In genomic region chr10:28533315-28533564, GRCh38 we compare ENCODE assay signal across 9 cellular contexts. TPM values are rescaled to one million over a fixed set of nuclear protein-coding genes. Genes with fewer than 3 reads are reported as not detected.
A peak's percentile ranks its signal among the peaks of the same experiment; 100 is the strongest.
DNase-seq lines count a peak whose midpoint lies in the region; ATAC-seq, FAIRE-seq and TF ChIP-seq lines count a peak whose summit lies in the region.
"Had no signal": no experiment of that assay in that cellular context is flagged by ENCODE, and none has a peak within 500 bp of the region (broad histone marks: within the 10 kb centered on the region; RNA-seq: fewer than 3 reads in every experiment).

No MANE protein-coding gene starts in this region.

- H3K4me1 ChIP-seq in GM12878 (ENCODE audit: control insufficient read depth, insufficient read depth, low read length), result peaks cover 4% of the 10 kb centered on the region

- in situ Hi-C loops in GM12878 (cut with MboI), result loop anchor here (10.0 kb wide), 1 partner anchor 1288 kb away; the partner anchor contains the start of gene ACBD5

- peaks cover 64% of the 10 kb centered on the region for H3K36me3 Mint-ChIP-seq in activated CD4-positive, alpha-beta T cell treated with anti-CD3 and anti-CD28 coated beads, Interleukin-2, amount 10 ng/mL, durations not matched to agents 24 days and 14 days (ENCODE audit: low read depth)
- H3K36me3 Mint-ChIP-seq in mesothelial cell of epicardium, result peaks cover 16% of the 10 kb centered on the region

- H3K4me1 Mint-ChIP-seq in activated CD4-positive, alpha-beta T cell treated with anti-CD3 and anti-CD28 coated beads, Interleukin-2, amount 10 ng/mL, durations not matched to agents 24 days and 14 days, result peaks cover 48% of the 10 kb centered on the region
- peaks cover 45% of the 10 kb centered on the region for H3K4me1 Mint-ChIP-seq in mesothelial cell of epicardium

- peaks cover 0 to 19% of the 10 kb centered on the region in 2 experiments; a peak in 3 of 4 replicates for H3K36me3 ChIP-seq in GM12878 (ENCODE audit: control insufficient read depth in 2 of 2, insufficient read depth in 2 of 2, low read length in 1 of 2)

- TF ChIP-seq CTCF in GM12878 (IDR thresholded peaks at IDR 0.05 in 2 of 3, conservative IDR thresholded peaks at IDR 0.05 in 1 of 3; ENCODE audit: control insufficient read depth in 2 of 3, extremely low read depth in 1 of 3, insufficient read depth in 1 of 3, low read depth in 3 of 3, low read length in 3 of 3) (no peak), mesothelial cell of epicardium (IDR thresholded peaks at IDR 0.05; ENCODE audit: unreplicated experiment) (no peak)

- intact Hi-C loops in activated CD4-positive, alpha-beta T cell treated with anti-CD3 and anti-CD28 coated beads, Interleukin-2, amount 10 ng/mL, durations not matched to agents 24 days and 14 days (cut with micrococcal nuclease), result loop anchor here (2.0 to 5.0 kb wide), 9 partner anchors 34 to 1836 kb away; partner anchors contain the start of genes ACBD5, BAMBI, MPP7 and PDSS1
- intact Hi-C loops in GM12878 (cut with micrococcal nuclease; ENCODE audit: unreplicated experiment), result loop anchor here (5.0 to 10.0 kb wide), 4 partner anchors 98 to 1378 kb away; partner anchors contain the start of genes ACBD5, MASTL and YME1L1

- no peak for TF ChIP-seq POLR2A in GM12878 (IDR thresholded peaks at IDR 0.05; ENCODE audit: low read depth, low read length)

- TF ChIP-seq RAD21 in GM12878 (IDR thresholded peaks at IDR 0.05; ENCODE audit: insufficient read depth, low read depth, low read length), result no peak

- ATAC-seq in HG03280 (IDR thresholded peaks at IDR 0.05; ENCODE audit: unreplicated experiment) (peak; percentile 3), GM12878 (no peak; the same call in 2 of the 3 replicates), HG03460 (IDR thresholded peaks at IDR 0.05; ENCODE audit: unreplicated experiment) (no peak)

- TF ChIP-seq EP300 in GM12878 (IDR thresholded peaks at IDR 0.05; ENCODE audit: borderline replicate concordance in 1 of 2, control insufficient read depth in 1 of 2, low read depth in 2 of 2, low read length in 2 of 2), result no peak

- BruUV-seq in GM12878 (replicated peaks; lab: Mats Ljungman, UMichigan), result no TSS peak

- RAD21 ChIA-PET in GM12878 (lab: Charles Lee; ENCODE audit: unreplicated experiment), result no interaction called here

- H4K20me1 ChIP-seq in GM12878 (ENCODE audit: control insufficient read depth, insufficient read depth), result no peaks in the 10 kb centered on the region

- H3K9ac ChIP-seq in GM12878 (ENCODE audit: control insufficient read depth, insufficient read depth, low read length), result peak overlapping the region; percentile 99

- peak overlapping the region; percentile 98 for H3K4me3 Mint-ChIP-seq in activated CD4-positive, alpha-beta T cell treated with anti-CD3 and anti-CD28 coated beads, Interleukin-2, amount 10 ng/mL, durations not matched to agents 24 days and 14 days
- peak overlapping the region; percentile 100 for H3K4me3 Mint-ChIP-seq in mesothelial cell of epicardium

- H2AFZ ChIP-seq in GM12878 (ENCODE audit: control insufficient read depth, low read depth, low read length), result no peak overlapping the region

- SMC1A ChIA-PET in GM12878 (lab: Charles Lee; ENCODE audit: uncharacterized antibody, unreplicated experiment), result no interaction called here

- H3K9me3 Mint-ChIP-seq in activated CD4-positive, alpha-beta T cell treated with anti-CD3 and anti-CD28 coated beads, Interleukin-2, amount 10 ng/mL, durations not matched to agents 24 days and 14 days, result no peaks in the 10 kb centered on the region
- no peaks in the 10 kb centered on the region for H3K9me3 Mint-ChIP-seq in mesothelial cell of epicardium

- H3K9me3 ChIP-seq in GM12878 (replicated peaks; ENCODE audit: control insufficient read depth, insufficient read depth, low read length), result no peaks in the 10 kb centered on the region

- DNase-seq in activated CD4-positive, alpha-beta T cell treated with anti-CD3 and anti-CD28 coated beads, Interleukin-2, amount 10 ng/mL, durations not matched to agents 24 days and 14 days, result no peak
- no peak for DNase-seq in activated CD4-positive, alpha-beta T cell treated with anti-CD3 and anti-CD28 coated beads for 4 hours
- DNase-seq in GM12878 (ENCODE audit: low read depth, low spot score) (no peak), mesothelial cell of epicardium (ENCODE audit: low spot score in 2 of 2, unreplicated experiment in 2 of 2) (no peak), NCI-H2171 (lab: John Stamatoyannopoulos, UW) (no peak), globus pallidus (ENCODE audit: low spot score) (no peak)

- H3K79me2 ChIP-seq in GM12878 (ENCODE audit: control insufficient read depth, insufficient read depth, low read length), result peaks cover 70% of the 10 kb centered on the region

- CTCF ChIA-PET in GM12878 (lab: Yijun Ruan, JAX), result no interaction called here

- FAIRE-seq in GM12878 (lab: Jason Lieb, UNC), result no peak
- FAIRE-seq: colon had no signal

- POLR2A ChIA-PET in GM12878 (lab: Charles Lee), result interaction anchor here (1.5 to 3.3 kb wide), 2 partner anchors 12 to 53 kb away, joined by 3 to 11 read pairs; no protein-coding TSS in a partner anchor

- 0% methylated on average over 7 of the region's 37 CpGs for WGBS in GM12878 (ENCODE audit: insufficient coverage, insufficient replicate concordance, low lambda C conversion rate, missing lambda C conversion rate)

- H3K4me3 ChIP-seq in GM12878, result peak overlapping the region; percentile 78; the same call in 1 of the 2 replicates

- peaks cover 1% of the 10 kb centered on the region for H3K27me3 Mint-ChIP-seq in activated CD4-positive, alpha-beta T cell treated with anti-CD3 and anti-CD28 coated beads, Interleukin-2, amount 10 ng/mL, durations not matched to agents 24 days and 14 days
- no peaks in the 10 kb centered on the region for H3K27me3 Mint-ChIP-seq in mesothelial cell of epicardium (ENCODE audit: low read depth)

- H3K27me3 ChIP-seq in GM12878 (replicated peaks in 1 of 2; ENCODE audit: control insufficient read depth in 2 of 2, insufficient read depth in 2 of 2, low read length in 1 of 2), result no peaks in the 10 kb centered on the region

- H3K27ac ChIP-seq in GM12878 (ENCODE audit: control insufficient read depth, insufficient read depth), result peak overlapping the region; percentile 100

- H3K4me2 ChIP-seq in GM12878 (ENCODE audit: control insufficient read depth, insufficient read depth), result no peak overlapping the region

- H3K27ac Mint-ChIP-seq in activated CD4-positive, alpha-beta T cell treated with anti-CD3 and anti-CD28 coated beads, Interleukin-2, amount 10 ng/mL, durations not matched to agents 24 days and 14 days, result peak overlapping the region; percentile 100
- peak overlapping the region; percentile 100 for H3K27ac Mint-ChIP-seq in mesothelial cell of epicardium

TF ChIP-seq in GM12878, 131 proteins besides CTCF, POLR2A, EP300 and RAD21 (continues in another document):
- TF ChIP-seq HDAC2 (IDR thresholded peaks at IDR 0.05) (no peak), MTA3 (IDR thresholded peaks at IDR 0.05; ENCODE audit: borderline replicate concordance, low read length) (no peak), KDM1A (IDR thresholded peaks at IDR 0.05; ENCODE audit: borderline replicate concordance) (no peak), ASH2L (IDR thresholded peaks at IDR 0.05; ENCODE audit: borderline replicate concordance, low read depth) (no peak), ZBTB40 (IDR thresholded peaks at IDR 0.05; ENCODE audit: borderline replicate concordance) (no peak)

RNA-seq across cellular contexts. Expression of gene WAC, which starts 0.3 kb away (rescaled TPM):
- total RNA-seq in activated CD4-positive, alpha-beta T cell treated with anti-CD3 and anti-CD28 coated beads, Interleukin-2, amount 10 ng/mL, durations not matched to agents 24 days and 14 days, result 125 and 130 TPM in 2 replicates
- 271 and 278 TPM in 2 replicates for total RNA-seq in GM12878 (2013; cell fraction: nucleolus; rRNA removed)
- total RNA-seq in GM12878 (2014; rRNA removed) (74.5 and 87.0 TPM in 2 replicates), GM12878 (2014; rRNA removed; fragmentation: Illumina TruSeq; extraction: Trizol) (79.7 and 86.4 TPM in 2 replicates), GM12878 (2021) (80.1 and 87.9 TPM in 2 replicates), mesothelial cell of epicardium (133 to 141 TPM (median 139 TPM) in 3 replicates)
- polyA plus RNA-seq in GM12878 (2011; ENCODE audit: low read depth), result 40.4 TPM
- polyA plus RNA-seq in GM12878 (2011; rRNA removed) (123 and 131 TPM in 2 replicates), GM12878 (2014; fragmentation: Illumina TruSeq; extraction: Trizol) (117 and 132 TPM in 2 replicates), GM12878 (2014; fragmentation: Nextera tagmentation; extraction: Ambion mirVana) (10 to 100 TPM; 26.5 to 30.4 TPM), GM12878 (2014; rRNA removed) (61.2 and 64.2 TPM in 2 replicates), GM12878 (2016; fragmentation: Nextera tagmentation; extraction: Ambion mirVana) (10 to 100 TPM; 50.9 to 52.1 TPM)
- 62.1 and 67.2 TPM in 2 replicates for polyA plus RNA-seq in GM12878 (2011; cell fraction: cytosol; rRNA removed)
- polyA plus RNA-seq in GM12878 (2011; cell fraction: nucleus; rRNA removed), result 74.7 and 77.8 TPM in 2 replicates
- 48.7 and 67.5 TPM in 2 replicates for polyA plus RNA-seq in GM12878 (2012)
- 103 and 117 TPM in 2 replicates for polyA minus RNA-seq in GM12878 (2011; rRNA and poly(A)+ RNA removed)
- polyA minus RNA-seq in GM12878 (2011; cell fraction: cytosol; rRNA and poly(A)+ RNA removed), result 35.9 and 42.6 TPM in 2 replicates
- polyA minus RNA-seq in GM12878 (2011; cell fraction: nucleus; rRNA and poly(A)+ RNA removed), result 58.9 and 116 TPM in 2 replicates
